In the genomic region with DNA sequence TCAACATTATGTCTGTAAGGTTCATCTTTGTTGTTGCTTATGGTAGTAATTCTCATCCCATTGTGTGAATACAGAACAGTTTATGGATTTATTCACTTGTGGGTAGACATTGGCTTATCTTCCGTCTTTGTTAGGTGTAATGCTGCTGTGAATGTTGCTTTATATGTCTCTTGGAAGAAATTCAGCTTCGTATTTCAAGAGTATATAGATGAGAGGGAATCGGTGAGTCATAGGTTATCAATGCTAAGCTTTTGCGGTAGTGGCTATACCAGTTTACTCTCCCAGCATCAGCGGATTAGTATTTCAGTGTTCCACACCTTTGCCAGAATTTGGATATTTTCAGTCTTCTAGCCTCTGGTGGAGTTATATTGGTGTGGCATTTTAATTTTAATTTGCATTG, we compare ENCODE assay signal across 2 cellular contexts.
A peak's percentile ranks its signal among the peaks of the same experiment; 100 is the strongest.
TF ChIP-seq lines count a peak whose summit lies in the region.

No MANE protein-coding gene starts in this region.

TF ChIP-seq in GM23338, 12 proteins besides CTCF, POLR2A, EP300 and RAD21 (continues in another document):
- TF ChIP-seq, protein P1, sequence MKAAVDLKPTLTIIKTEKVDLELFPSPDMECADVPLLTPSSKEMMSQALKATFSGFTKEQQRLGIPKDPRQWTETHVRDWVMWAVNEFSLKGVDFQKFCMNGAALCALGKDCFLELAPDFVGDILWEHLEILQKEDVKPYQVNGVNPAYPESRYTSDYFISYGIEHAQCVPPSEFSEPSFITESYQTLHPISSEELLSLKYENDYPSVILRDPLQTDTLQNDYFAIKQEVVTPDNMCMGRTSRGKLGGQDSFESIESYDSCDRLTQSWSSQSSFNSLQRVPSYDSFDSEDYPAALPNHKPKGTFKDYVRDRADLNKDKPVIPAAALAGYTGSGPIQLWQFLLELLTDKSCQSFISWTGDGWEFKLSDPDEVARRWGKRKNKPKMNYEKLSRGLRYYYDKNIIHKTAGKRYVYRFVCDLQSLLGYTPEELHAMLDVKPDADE (IDR thresholded peaks at IDR 0.05), result no peak
- TF ChIP-seq ZNF331 (CRISPR knock-in tag; IDR thresholded peaks at IDR 0.05; ENCODE audit: low read depth) (no peak), JUNB (IDR thresholded peaks at IDR 0.05; ENCODE audit: unreplicated experiment) (no peak), CREB1 (CRISPR knock-in tag; IDR thresholded peaks at IDR 0.05; ENCODE audit: low read depth) (no peak), ZNF114 (CRISPR knock-in tag; IDR thresholded peaks at IDR 0.05) (no peak), EZH2phosphoT487 (IDR thresholded peaks at IDR 0.05; ENCODE audit: unreplicated experiment) (no peak), POLR2AphosphoS5 (IDR thresholded peaks at IDR 0.05; ENCODE audit: low read depth) (no peak), NANOG (IDR thresholded peaks at IDR 0.05; ENCODE audit: borderline replicate concordance) (no peak), EZH2 (IDR thresholded peaks at IDR 0.05; ENCODE audit: low read depth, unreplicated experiment) (no peak), STAT1 (IDR thresholded peaks at IDR 0.05; ENCODE audit: unreplicated experiment) (no peak)
- TF ChIP-seq, protein P2, sequence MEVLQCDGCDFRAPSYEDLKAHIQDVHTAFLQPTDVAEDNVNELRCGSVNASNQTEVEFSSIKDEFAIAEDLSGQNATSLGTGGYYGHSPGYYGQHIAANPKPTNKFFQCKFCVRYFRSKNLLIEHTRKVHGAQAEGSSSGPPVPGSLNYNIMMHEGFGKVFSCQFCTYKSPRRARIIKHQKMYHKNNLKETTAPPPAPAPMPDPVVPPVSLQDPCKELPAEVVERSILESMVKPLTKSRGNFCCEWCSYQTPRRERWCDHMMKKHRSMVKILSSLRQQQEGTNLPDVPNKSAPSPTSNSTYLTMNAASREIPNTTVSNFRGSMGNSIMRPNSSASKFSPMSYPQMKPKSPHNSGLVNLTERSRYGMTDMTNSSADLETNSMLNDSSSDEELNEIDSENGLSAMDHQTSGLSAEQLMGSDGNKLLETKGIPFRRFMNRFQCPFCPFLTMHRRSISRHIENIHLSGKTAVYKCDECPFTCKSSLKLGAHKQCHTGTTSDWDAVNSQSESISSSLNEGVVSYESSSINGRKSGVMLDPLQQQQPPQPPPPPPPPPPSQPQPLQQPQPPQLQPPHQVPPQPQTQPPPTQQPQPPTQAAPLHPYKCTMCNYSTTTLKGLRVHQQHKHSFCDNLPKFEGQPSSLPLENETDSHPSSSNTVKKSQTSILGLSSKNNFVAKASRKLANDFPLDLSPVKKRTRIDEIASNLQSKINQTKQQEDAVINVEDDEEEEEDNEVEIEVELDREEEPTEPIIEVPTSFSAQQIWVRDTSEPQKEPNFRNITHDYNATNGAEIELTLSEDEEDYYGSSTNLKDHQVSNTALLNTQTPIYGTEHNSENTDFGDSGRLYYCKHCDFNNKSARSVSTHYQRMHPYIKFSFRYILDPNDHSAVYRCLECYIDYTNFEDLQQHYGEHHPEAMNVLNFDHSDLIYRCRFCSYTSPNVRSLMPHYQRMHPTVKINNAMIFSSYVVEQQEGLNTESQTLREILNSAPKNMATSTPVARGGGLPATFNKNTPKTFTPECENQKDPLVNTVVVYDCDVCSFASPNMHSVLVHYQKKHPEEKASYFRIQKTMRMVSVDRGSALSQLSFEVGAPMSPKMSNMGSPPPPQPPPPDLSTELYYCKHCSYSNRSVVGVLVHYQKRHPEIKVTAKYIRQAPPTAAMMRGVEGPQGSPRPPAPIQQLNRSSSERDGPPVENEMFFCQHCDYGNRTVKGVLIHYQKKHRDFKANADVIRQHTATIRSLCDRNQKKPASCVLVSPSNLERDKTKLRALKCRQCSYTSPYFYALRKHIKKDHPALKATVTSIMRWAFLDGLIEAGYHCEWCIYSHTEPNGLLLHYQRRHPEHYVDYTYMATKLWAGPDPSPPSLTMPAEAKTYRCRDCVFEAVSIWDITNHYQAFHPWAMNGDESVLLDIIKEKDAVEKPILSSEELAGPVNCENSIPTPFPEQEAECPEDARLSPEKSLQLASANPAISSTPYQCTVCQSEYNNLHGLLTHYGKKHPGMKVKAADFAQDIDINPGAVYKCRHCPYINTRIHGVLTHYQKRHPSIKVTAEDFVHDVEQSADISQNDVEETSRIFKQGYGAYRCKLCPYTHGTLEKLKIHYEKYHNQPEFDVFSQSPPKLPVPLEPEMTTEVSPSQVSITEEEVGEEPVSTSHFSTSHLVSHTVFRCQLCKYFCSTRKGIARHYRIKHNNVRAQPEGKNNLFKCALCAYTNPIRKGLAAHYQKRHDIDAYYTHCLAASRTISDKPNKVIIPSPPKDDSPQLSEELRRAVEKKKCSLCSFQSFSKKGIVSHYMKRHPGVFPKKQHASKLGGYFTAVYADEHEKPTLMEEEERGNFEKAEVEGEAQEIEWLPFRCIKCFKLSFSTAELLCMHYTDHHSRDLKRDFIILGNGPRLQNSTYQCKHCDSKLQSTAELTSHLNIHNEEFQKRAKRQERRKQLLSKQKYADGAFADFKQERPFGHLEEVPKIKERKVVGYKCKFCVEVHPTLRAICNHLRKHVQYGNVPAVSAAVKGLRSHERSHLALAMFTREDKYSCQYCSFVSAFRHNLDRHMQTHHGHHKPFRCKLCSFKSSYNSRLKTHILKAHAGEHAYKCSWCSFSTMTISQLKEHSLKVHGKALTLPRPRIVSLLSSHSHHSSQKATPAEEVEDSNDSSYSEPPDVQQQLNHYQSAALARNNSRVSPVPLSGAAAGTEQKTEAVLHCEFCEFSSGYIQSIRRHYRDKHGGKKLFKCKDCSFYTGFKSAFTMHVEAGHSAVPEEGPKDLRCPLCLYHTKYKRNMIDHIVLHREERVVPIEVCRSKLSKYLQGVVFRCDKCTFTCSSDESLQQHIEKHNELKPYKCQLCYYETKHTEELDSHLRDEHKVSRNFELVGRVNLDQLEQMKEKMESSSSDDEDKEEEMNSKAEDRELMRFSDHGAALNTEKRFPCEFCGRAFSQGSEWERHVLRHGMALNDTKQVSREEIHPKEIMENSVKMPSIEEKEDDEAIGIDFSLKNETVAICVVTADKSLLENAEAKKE (CRISPR knock-in tag; IDR thresholded peaks at IDR 0.05), result no peak

TF ChIP-seq in K562, 482 proteins besides CTCF, POLR2A, EP300 and RAD21:
- TF ChIP-seq ATF3 (IDR thresholded peaks at IDR 0.05), result peak; percentile 49; the same call in 1 of the 2 replicates
- no peak for TF ChIP-seq ATF3 (CRISPR knock-in tag; conservative IDR thresholded peaks at IDR 0.05)
- TF ChIP-seq SOX6 (IDR thresholded peaks at IDR 0.05), result no peak
- TF ChIP-seq BHLHE40 (IDR thresholded peaks at IDR 0.05; ENCODE audit: low read length), result no peak
- no peak for TF ChIP-seq ZNF512 (tag; IDR thresholded peaks at IDR 0.05)
- peak; percentile 67 for TF ChIP-seq FOSL1 (tag; conservative IDR thresholded peaks at IDR 0.05)
- TF ChIP-seq ADNP (tag; IDR thresholded peaks at IDR 0.05), result peak; percentile 27; the same call in 1 of the 2 replicates
- TF ChIP-seq RBFOX2 (IDR thresholded peaks at IDR 0.05; ENCODE audit: low read depth, low read length), result no peak
- TF ChIP-seq JUND (IDR thresholded peaks at IDR 0.05; ENCODE audit: borderline replicate concordance, low read depth, low read length), result peak; percentile 59; the same call in 1 of the 2 replicates
- no peak for TF ChIP-seq JUND (tag; IDR thresholded peaks at IDR 0.05; ENCODE audit: borderline replicate concordance, low read depth, low read length)
